Comparison of ENCODE assay signal across 15 cellular contexts in genomic region chr6:35500782-35501181, GRCh38. TPM values are rescaled to one million over a fixed set of nuclear protein-coding genes. Genes with fewer than 3 reads are reported as not detected.
DNase-seq lines count a peak whose midpoint lies in the region; TF ChIP-seq lines count a peak whose summit lies in the region.
"Had no signal": no experiment of that assay in that cellular context is flagged by ENCODE, and none has a peak within 500 bp of the region (broad histone marks: within the 10 kb centered on the region; RNA-seq: fewer than 3 reads in every experiment).

No MANE protein-coding gene starts in this region.

- 0 out of 2 replicates have a peak, but pooled peaks cover 3% of the 10 kb centered on the region for H3K27me3 ChIP-seq in GM23248 (replicated peaks; ENCODE audit: insufficient read depth)
- H3K27me3 ChIP-seq in neuronal stem cell (ENCODE audit: control insufficient read depth in 3 of 3, insufficient read depth in 3 of 3, low read depth in 1 of 3, low read length in 3 of 3) = no peaks in the 10 kb centered on the region
- H3K27me3 ChIP-seq in H9 (ENCODE audit: insufficient read depth, low read length) = no peaks in the 10 kb centered on the region; the same call in 1 of the 2 replicates
- H3K27me3 ChIP-seq in Karpas-422 (ENCODE audit: low read length) = no peaks in the 10 kb centered on the region
- H3K27me3 ChIP-seq: uterus had no signal

- peaks cover 2% of the 10 kb centered on the region for H3K4me1 ChIP-seq in GM23248 (ENCODE audit: insufficient read depth)
- peaks cover 13 to 16% of the 10 kb centered on the region in 2 donors for H3K4me1 ChIP-seq in neuronal stem cell (ENCODE audit: control insufficient read depth in 2 of 2, insufficient read depth in 1 of 2, low read depth in 1 of 2, low read length in 2 of 2)
- H3K4me1 ChIP-seq in H9 (ENCODE audit: insufficient read depth, low read length) = 0 out of 2 replicates have a peak, but pooled peaks cover 2% of the 10 kb centered on the region
- H3K4me1 ChIP-seq in Karpas-422 (ENCODE audit: low read length) = peaks cover 3% of the 10 kb centered on the region; the same call in 1 of the 2 replicates
- H3K4me1 ChIP-seq: breast epithelium, foreskin keratinocyte had no signal

- H4K8ac ChIP-seq in neuronal stem cell (ENCODE audit: low read depth, low read length) (no peak overlapping the region), H9 (replicated peaks; ENCODE audit: insufficient read length, low read depth, low read length) (no peak overlapping the region)

- peaks cover 5% of the 10 kb centered on the region for H3K36me3 Mint-ChIP-seq in endothelial cell (ENCODE audit: low read depth, unreplicated experiment)
- H3K36me3 Mint-ChIP-seq in H9 (ENCODE audit: insufficient read depth in 1 of 3, low read depth in 3 of 3) = peaks cover 0 to 4% (median 0%) of the 10 kb centered on the region in 3 experiments; a peak in 1 of 7 replicates

- H3K27me3 Mint-ChIP-seq in endothelial cell (ENCODE audit: unreplicated experiment) (peaks cover 18% of the 10 kb centered on the region), H9 (ENCODE audit: low read depth) (peaks cover 28% of the 10 kb centered on the region)

- H3K9ac ChIP-seq in GM23248 (no peak overlapping the region), neuronal stem cell (ENCODE audit: low read depth, low read length, poor library complexity) (no peak overlapping the region), H9 (ENCODE audit: extremely low read depth, insufficient read length, low read length) (no peak overlapping the region), Karpas-422 (ENCODE audit: low read length) (no peak overlapping the region)

- H4K5ac ChIP-seq in H9 (ENCODE audit: insufficient read length, low read depth, low read length) = no peak overlapping the region

- H2BK5ac ChIP-seq in neuronal stem cell (ENCODE audit: low read length) (no peak overlapping the region), H9 (ENCODE audit: insufficient read length, low read length) (no peak overlapping the region)

- H3K14ac ChIP-seq in neuronal stem cell (ENCODE audit: low read length) (no peak overlapping the region), H9 (ENCODE audit: insufficient read depth, low read length) (no peak overlapping the region)

- peaks cover 8% of the 10 kb centered on the region for H3K4me1 Mint-ChIP-seq in endothelial cell (ENCODE audit: unreplicated experiment)
- peaks cover 28% of the 10 kb centered on the region in 2 experiments for H3K4me1 Mint-ChIP-seq in H9

- H3K4me2 ChIP-seq in GM23248 (ENCODE audit: unreplicated experiment) (no peak overlapping the region), neuronal stem cell (ENCODE audit: insufficient read depth, low read length, poor library complexity, severe bottlenecking) (no peak overlapping the region), H9 (ENCODE audit: insufficient read depth, insufficient read length, low read length) (no peak overlapping the region), Karpas-422 (ENCODE audit: low read depth, low read length, poor library complexity, severe bottlenecking) (no peak overlapping the region)

- H3K4me3 Mint-ChIP-seq in endothelial cell (ENCODE audit: unreplicated experiment) = no peak overlapping the region
- 0 out of 5 replicates have a peak overlapping the region, but pooled peaks of 1 of the 2 experiments have one; percentile 5 for H3K4me3 Mint-ChIP-seq in H9
- H3K4me3 Mint-ChIP-seq: activated T-cell treated with anti-CD3 and anti-CD28 coated beads, Interleukin-2, amount 50 U/mL, for 4 hours had no signal

- H3K18ac ChIP-seq in neuronal stem cell (ENCODE audit: low read length) (no peak overlapping the region), H9 (ENCODE audit: insufficient read length, low read depth, low read length) (no peak overlapping the region)

- H2BK15ac ChIP-seq in neuronal stem cell (ENCODE audit: low read length) (no peak overlapping the region), H9 (ENCODE audit: low read depth, low read length) (no peak overlapping the region)

- in situ Hi-C loops in GM23248 (cut with MboI) = no loop called here

- H3K9me3 ChIP-seq in GM23248 (ENCODE audit: low read depth) (no peaks in the 10 kb centered on the region), neuronal stem cell (replicated peaks in 1 of 2; ENCODE audit: control insufficient read depth in 2 of 2, insufficient read depth in 1 of 2, low read depth in 1 of 2, low read length in 2 of 2) (no peaks in the 10 kb centered on the region), H9 (ENCODE audit: control insufficient read depth, low read depth, low read length) (no peaks in the 10 kb centered on the region), Karpas-422 (ENCODE audit: low read length) (no peaks in the 10 kb centered on the region)
- H3K9me3 ChIP-seq: breast epithelium, uterus had no signal

- H3K79me2 ChIP-seq in GM23248 (ENCODE audit: insufficient read depth) (peaks cover 10% of the 10 kb centered on the region), H9 (ENCODE audit: insufficient read depth, low read length) (no peaks in the 10 kb centered on the region), Karpas-422 (ENCODE audit: low read length) (no peaks in the 10 kb centered on the region)

- no peak overlapping the region for H3K27ac ChIP-seq in GM23248
- no peak overlapping the region for H3K27ac ChIP-seq in neuronal stem cell (replicated peaks; ENCODE audit: low read length)
- H3K27ac ChIP-seq in H9 (ENCODE audit: insufficient read length, low read depth, low read length) = no peak overlapping the region
- H3K27ac ChIP-seq in caudate nucleus (ENCODE audit: low read depth, low read length) = no peak overlapping the region
- H3K27ac ChIP-seq in Karpas-422 (ENCODE audit: low read length) = no peak overlapping the region
- H3K27ac ChIP-seq: breast epithelium, foreskin keratinocyte had no signal

- no peaks in the 10 kb centered on the region for H3K36me3 ChIP-seq in GM23248 (ENCODE audit: low read depth)
- H3K36me3 ChIP-seq in neuronal stem cell (replicated peaks in 1 of 2; ENCODE audit: control insufficient read depth in 2 of 2, insufficient read depth in 2 of 2, low read length in 2 of 2) = no peaks in the 10 kb centered on the region
- H3K36me3 ChIP-seq in Karpas-422 (ENCODE audit: insufficient read depth, low read length) = no peaks in the 10 kb centered on the region
- H3K36me3 ChIP-seq: breast epithelium, uterus had no signal

- TF ChIP-seq CTCF in endothelial cell (IDR thresholded peaks at IDR 0.05; ENCODE audit: unreplicated experiment) = no peak
- TF ChIP-seq CTCF in H9 (conservative IDR thresholded peaks at IDR 0.05) = no peak

- no peak overlapping the region for H3T11ph ChIP-seq in H9 (ENCODE audit: low read length)

- DNase-seq in GM23248 (peak; percentile 78), NCI-H510A (lab: John Stamatoyannopoulos, UW) (peak; percentile 60), endothelial cell (ENCODE audit: low spot score) (no peak), neuronal stem cell (ENCODE audit: low spot score) (no peak), H9 (no peak), caudate nucleus (lab: John Stamatoyannopoulos, UW) (no peak), hypothalamus (lab: John Stamatoyannopoulos, UW) (no peak), Karpas-422 (no peak)
- DNase-seq: activated T-cell treated with anti-CD3 and anti-CD28 coated beads, Interleukin-2, amount 50 U/mL, for 4 hours; mammary epithelial cell; NCI-H1436; uterus had no signal

- H3K9me2 ChIP-seq in GM23248 (ENCODE audit: insufficient read depth) (no peaks in the 10 kb centered on the region), Karpas-422 (replicated peaks; ENCODE audit: insufficient read depth, low read length) (no peaks in the 10 kb centered on the region)

- no peaks in the 10 kb centered on the region for H3K79me1 ChIP-seq in neuronal stem cell (ENCODE audit: low read depth, low read length)
- no peaks in the 10 kb centered on the region for H3K79me1 ChIP-seq in H9 (ENCODE audit: insufficient read depth, low read depth, low read length, poor library complexity, severe bottlenecking)

- H2AFZ ChIP-seq in GM23248 (no peak overlapping the region), neuronal stem cell (ENCODE audit: low read length) (peak overlapping the region; percentile 15), H9 (ENCODE audit: low read length) (no peak overlapping the region), Karpas-422 (ENCODE audit: low read length) (no peak overlapping the region)

- H3K23me2 ChIP-seq in H9 (ENCODE audit: insufficient read length, low read depth, low read length, poor library complexity, severe bottlenecking) = peaks cover 12% of the 10 kb centered on the region

- no peak overlapping the region for H2BK12ac ChIP-seq in neuronal stem cell (ENCODE audit: low read length)
- H2BK12ac ChIP-seq in H9 (ENCODE audit: insufficient read length, low read depth, low read length) = no peak overlapping the region

- 0 out of 2 replicates have a peak, but pooled peaks cover 5% of the 10 kb centered on the region for H3F3A ChIP-seq in GM23248 (ENCODE audit: insufficient read depth)

- no peak overlapping the region for H2BK120ac ChIP-seq in neuronal stem cell (ENCODE audit: low read depth, low read length)
- H2BK120ac ChIP-seq in H9 (ENCODE audit: low read depth, low read length, poor library complexity, severe bottlenecking) = no peak overlapping the region

- H3K4ac ChIP-seq in neuronal stem cell (ENCODE audit: low read length) (no peak overlapping the region), H9 (ENCODE audit: low read depth, low read length) (no peak overlapping the region)

- H4K20me1 ChIP-seq in GM23248 (ENCODE audit: insufficient read depth) (no peaks in the 10 kb centered on the region), H9 (ENCODE audit: control insufficient read depth, insufficient read depth, insufficient read length) (no peaks in the 10 kb centered on the region), Karpas-422 (ENCODE audit: insufficient read depth, low read depth, low read length) (no peaks in the 10 kb centered on the region)

- H3K4me3 ChIP-seq in GM23248 (no peak overlapping the region), neuronal stem cell (ENCODE audit: low read length in 2 of 2) (no peak overlapping the region), Karpas-422 (ENCODE audit: low read length) (no peak overlapping the region)
- H3K4me3 ChIP-seq: breast epithelium, uterus had no signal

- H3K23ac ChIP-seq in neuronal stem cell (ENCODE audit: low read depth, low read length, poor library complexity) (no peak overlapping the region), H9 (ENCODE audit: insufficient read length, low read depth, low read length) (no peak overlapping the region)

- no peak overlapping the region for H3K56ac ChIP-seq in H9 (ENCODE audit: insufficient read length, low read depth, low read length)

- no peak overlapping the region for H2BK20ac ChIP-seq in H9 (ENCODE audit: low read depth, low read length, poor library complexity, severe bottlenecking)

- no peaks in the 10 kb centered on the region for H3K9me3 Mint-ChIP-seq in endothelial cell (ENCODE audit: unreplicated experiment)
- no peaks in the 10 kb centered on the region for H3K9me3 Mint-ChIP-seq in H9
- H3K9me3 Mint-ChIP-seq: activated T-cell treated with anti-CD3 and anti-CD28 coated beads, Interleukin-2, amount 50 U/mL, for 4 hours had no signal

- H4K91ac ChIP-seq in neuronal stem cell (ENCODE audit: low read depth, low read length, poor library complexity) = no peak overlapping the region
- no peak overlapping the region for H4K91ac ChIP-seq in H9 (ENCODE audit: insufficient read length, low read depth, low read length)

- 61 to 71% methylated on average over 6 of the region's 6 CpGs for WGBS in GM23248 (ENCODE audit: low coverage in 1 of 2, low lambda C conversion rate in 2 of 2, missing lambda C conversion rate in 2 of 2), 2 experiments
- WGBS in neuronal stem cell (ENCODE audit: extremely low coverage in 2 of 2, insufficient read length in 2 of 2, insufficient replicate concordance in 1 of 2), 2 donors = no CpG with 5 or more reads among the region's 6 CpGs
- WGBS in H9 (ENCODE audit: extremely low coverage, insufficient read length, low lambda C conversion rate) = no CpG with 5 or more reads among the region's 6 CpGs

- H2AK5ac ChIP-seq in neuronal stem cell (ENCODE audit: low read depth, low read length) = no peak overlapping the region
- H2AK5ac ChIP-seq in H9 (ENCODE audit: insufficient read length, low read length) = no peak overlapping the region

- H3K27ac Mint-ChIP-seq in endothelial cell (ENCODE audit: unreplicated experiment) (peak overlapping the region; percentile 0), H9 (no peak overlapping the region)

RNA-seq across cellular contexts. Expression of gene TEAD3, which starts 3.9 kb away (rescaled TPM):
- total RNA-seq in GM23248 (2014; rRNA removed; shearing (Covaris generic)) = 10.5 and 12.0 TPM in 2 replicates
- 6.9 TPM in 2 replicates for polyA plus RNA-seq in GM23248 (2016; fragmentation: Nextera tagmentation; extraction: Ambion mirVana)
- total RNA-seq in endothelial cell (ENCODE audit: unreplicated experiment) = 6.3 TPM
- polyA plus RNA-seq in neuronal stem cell (2013, experiment 1 of 2) = 37.2 TPM
- polyA plus RNA-seq in neuronal stem cell (2013, experiment 2 of 2) = 37.9 TPM
- total RNA-seq in H9 (2021) = 24.3 and 27.0 TPM in 2 replicates
- not detected in 2 replicates for total RNA-seq in Karpas-422 (2014; rRNA removed; shearing (Covaris generic); ENCODE audit: low replicate concordance)
- total RNA-seq: OCI-LY7 had no signal

RNA-seq across cellular contexts. Expression of gene TULP1, which starts 11.9 kb away (rescaled TPM):
- not detected in 2 replicates for total RNA-seq in GM23248 (2014; rRNA removed; shearing (Covaris generic))
- not detected in 2 replicates for polyA plus RNA-seq in GM23248 (2016; fragmentation: Nextera tagmentation; extraction: Ambion mirVana)
- not detected for total RNA-seq in endothelial cell (ENCODE audit: unreplicated experiment)
- 2.8 TPM for polyA plus RNA-seq in neuronal stem cell (2013, experiment 1 of 2)
- polyA plus RNA-seq in neuronal stem cell (2013, experiment 2 of 2) = 2.3 TPM
- 0.29 TPM in 1 of 2 replicates, not detected in the other for total RNA-seq in H9 (2021)
- total RNA-seq in Karpas-422 (2014; rRNA removed; shearing (Covaris generic); ENCODE audit: low replicate concordance) = not detected in 2 replicates
- total RNA-seq: activated T-cell treated with anti-CD3 and anti-CD28 coated beads, Interleukin-2, amount 50 U/mL, for 4 hours; breast epithelium; foreskin keratinocyte; mammary epithelial cell; OCI-LY7 had no signal
- polyA plus RNA-seq: foreskin keratinocyte, mammary epithelial cell had no signal

RNA-seq across cellular contexts. Expression of gene RPL10A, which starts 32.6 kb away (rescaled TPM):
- 852 and 915 TPM in 2 replicates for total RNA-seq in GM23248 (2014; rRNA removed; shearing (Covaris generic))
- polyA plus RNA-seq in GM23248 (2016; fragmentation: Nextera tagmentation; extraction: Ambion mirVana) = 346 and 366 TPM in 2 replicates
- total RNA-seq in endothelial cell (ENCODE audit: unreplicated experiment) (1,320 TPM), H9 (2021) (1,826 and 1,830 TPM in 2 replicates)
- 2,893 TPM for polyA plus RNA-seq in neuronal stem cell (2013, experiment 1 of 2)
- 2,832 TPM for polyA plus RNA-seq in neuronal stem cell (2013, experiment 2 of 2)
- 3,423 and 3,839 TPM in 2 replicates for total RNA-seq in Karpas-422 (2014; rRNA removed; shearing (Covaris generic); ENCODE audit: low replicate concordance)

RNA-seq across cellular contexts. Expression of gene FANCE, which starts 48.6 kb away (rescaled TPM):
- 9.7 and 14.7 TPM in 2 replicates for total RNA-seq in GM23248 (2014; rRNA removed; shearing (Covaris generic))
- polyA plus RNA-seq in GM23248 (2016; fragmentation: Nextera tagmentation; extraction: Ambion mirVana) = 3.7 and 4.3 TPM in 2 replicates
- total RNA-seq in endothelial cell (ENCODE audit: unreplicated experiment) = 21.8 TPM
- 8.9 TPM for polyA plus RNA-seq in neuronal stem cell (2013, experiment 1 of 2)
- 8.3 TPM for polyA plus RNA-seq in neuronal stem cell (2013, experiment 2 of 2)
- 8.4 and 10.9 TPM in 2 replicates for total RNA-seq in H9 (2021)
- total RNA-seq in Karpas-422 (2014; rRNA removed; shearing (Covaris generic); ENCODE audit: low replicate concordance) = 9.8 and 14.8 TPM in 2 replicates

Comparison
In these comparisons a context has a peak if more than half of its experiments do, and no peak if none do; other contexts are left out.
1. DNase-seq: peak in GM23248 (single experiment) and NCI-H510A (single experiment); none in endothelial cell (single experiment), neuronal stem cell (single experiment), H9 (single experiment), caudate nucleus (0 of 61), hypothalamus (0 of 51) and Karpas-422 (single experiment).